10 cellular contexts compared by ENCODE assay signal in the genomic region with DNA sequence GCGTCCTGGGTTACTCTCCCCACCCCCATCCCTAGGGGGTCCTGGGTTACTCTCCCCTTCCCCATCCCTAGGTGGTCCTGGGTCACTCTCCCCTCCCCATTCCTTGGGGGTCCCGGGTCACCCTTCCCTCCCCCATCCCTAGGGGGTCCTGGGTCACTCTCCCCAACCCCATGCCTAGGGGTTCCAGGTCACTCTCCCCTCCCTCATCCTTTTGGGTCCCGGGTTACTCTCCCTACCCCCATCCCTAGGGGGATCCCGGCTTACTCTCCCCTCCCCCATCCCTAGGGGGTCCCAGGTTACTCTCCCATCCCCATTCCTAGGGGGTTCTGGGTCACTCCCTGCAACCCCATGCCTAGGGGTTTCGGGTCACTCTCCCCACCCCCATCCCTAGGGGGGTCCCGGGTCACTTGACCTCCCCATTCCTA. TPM values are rescaled to one million over a fixed set of nuclear protein-coding genes. Genes with fewer than 3 reads are reported as not detected.
A peak's percentile ranks its signal among the peaks of the same experiment; 100 is the strongest.
DNase-seq lines count a peak whose midpoint lies in the region; ATAC-seq, FAIRE-seq and TF ChIP-seq lines count a peak whose summit lies in the region.
"Had no signal": no experiment of that assay in that cellular context is flagged by ENCODE, and none has a peak within 500 bp of the region (broad histone marks: within the 10 kb centered on the region; RNA-seq: fewer than 3 reads in every experiment).

No MANE protein-coding gene starts in this region.

- H3K36me3 ChIP-seq in BLaER1 = peaks cover 27% of the 10 kb centered on the region
- peaks cover 0 to 15% of the 10 kb centered on the region in 2 experiments; a peak in 1 of 4 replicates for H3K36me3 ChIP-seq in HCT116 (ENCODE audit: control insufficient read depth in 1 of 2, insufficient read depth in 2 of 2, low read length in 2 of 2)
- H3K36me3 ChIP-seq in muscle layer of duodenum (ENCODE audit: control insufficient read depth in 1 of 2, insufficient read depth in 2 of 2, low read length in 2 of 2) = no peaks in the 10 kb centered on the region

- BruUV-seq in HCT116 (replicated peaks; lab: Mats Ljungman, UMichigan) = no TSS peak

- peak overlapping the region; percentile 83 for H3K4me2 ChIP-seq in BLaER1
- peak overlapping the region; percentile 72 for H3K4me2 ChIP-seq in HCT116 (ENCODE audit: low read length)

- H3K27me3 ChIP-seq in BLaER1 = no peaks in the 10 kb centered on the region
- no peaks in the 10 kb centered on the region for H3K27me3 ChIP-seq in HCT116 (ENCODE audit: insufficient read depth, low read length)
- H3K27me3 ChIP-seq in muscle layer of duodenum (ENCODE audit: low read depth, low read length) = no peaks in the 10 kb centered on the region

- DNase-seq in HCT116 (ENCODE audit: low read depth, low spot score) = no peak
- DNase-seq in astrocyte of the cerebellum (ENCODE audit: low read depth) = no peak
- no peak for DNase-seq in GM12891 (ENCODE audit: insufficient read length, low spot score)
- no peak for DNase-seq in HTR-8/SVneo (ENCODE audit: insufficient read length, low spot score)
- DNase-seq: HCEC 1CT had no signal

- no peak overlapping the region for H2AFZ ChIP-seq in HCT116 (ENCODE audit: low read depth, low read length, poor library complexity, severe bottlenecking)

- RAD21 ChIA-PET in HCT116 (lab: Charles Lee; ENCODE audit: low non-redundant PET in 1 of 2, low total read pairs in 2 of 2, uncharacterized antibody in 2 of 2, unreplicated experiment in 2 of 2) = no interaction called here

- H3K9ac ChIP-seq in BLaER1 (peak overlapping the region; percentile 90; the same call in 1 of the 2 replicates), HCT116 (ENCODE audit: low read length) (peak overlapping the region; percentile 93)

- H4K20me1 ChIP-seq in BLaER1 (no peaks in the 10 kb centered on the region; the same call in 1 of the 2 replicates), HCT116 (ENCODE audit: insufficient read depth) (no peaks in the 10 kb centered on the region)

- TF ChIP-seq RAD21 in HCT116 (IDR thresholded peaks at IDR 0.05; ENCODE audit: low read depth) = no peak

- POLR2A ChIA-PET in HCT116 (lab: Charles Lee) = no interaction called here

- H3K9me2 ChIP-seq in HCT116 (ENCODE audit: insufficient read depth) = no peaks in the 10 kb centered on the region

- H3K9me3 ChIP-seq in BLaER1 (peaks cover 39% of the 10 kb centered on the region), HCT116 (ENCODE audit: control insufficient read depth in 1 of 2, insufficient read depth in 1 of 2, low read depth in 1 of 2, low read length in 2 of 2) (no peaks in the 10 kb centered on the region; a peak in 1 of 4 replicates), muscle layer of duodenum (ENCODE audit: control insufficient read depth in 1 of 2, low read length in 2 of 2) (no peaks in the 10 kb centered on the region)

- intact Hi-C loops in HCT116 (cut with micrococcal nuclease) = loop anchor here (5.0 to 10.0 kb wide), 5 partner anchors 131 to 1176 kb away; no protein-coding TSS in a partner anchor

- no peak overlapping the region for H3K27ac ChIP-seq in BLaER1
- no peak overlapping the region; the same call in 1 of the 2 replicates for H3K27ac ChIP-seq in HCT116 (ENCODE audit: low read depth, low read length)
- no peak overlapping the region for H3K27ac ChIP-seq in muscle layer of duodenum (ENCODE audit: low read length)

- FAIRE-seq in GM12891 (lab: Jason Lieb, UNC) (no peak), HTR-8/SVneo (lab: Jason Lieb, UNC) (no peak)
- FAIRE-seq: K562 had no signal

- in situ Hi-C loops in astrocyte of the cerebellum (cut with HindIII; ENCODE audit: low sequenced_read_pairs) = no loop called here

- CTCF ChIA-PET in HCT116 (lab: Charles Lee) = no interaction called here

- no peak for ATAC-seq in HCT116
- ATAC-seq in HG03280 (IDR thresholded peaks at IDR 0.05; ENCODE audit: unreplicated experiment) = no peak
- no peak for ATAC-seq in HG02981 (IDR thresholded peaks at IDR 0.05; ENCODE audit: unreplicated experiment)
- ATAC-seq: K562 had no signal

- TF ChIP-seq POLR2A in HCT116 (IDR thresholded peaks at IDR 0.05; ENCODE audit: borderline replicate concordance, extremely low read depth, insufficient read depth, insufficient read length) (no peak), GM12891 (IDR thresholded peaks at IDR 0.05; ENCODE audit: low read depth, low read length) (no peak)

- peak overlapping the region; percentile 93 for H3K4me3 ChIP-seq in BLaER1
- peak overlapping the region; percentile 82 to 83 for H3K4me3 ChIP-seq in HCT116 (replicated peaks in 1 of 2; ENCODE audit: low read depth in 1 of 2, low read length in 2 of 2)
- peak overlapping the region; percentile 93 for H3K4me3 ChIP-seq in astrocyte of the cerebellum (ENCODE audit: low read depth, low read length)
- peak overlapping the region; percentile 81 to 97 for H3K4me3 ChIP-seq in muscle layer of duodenum (ENCODE audit: low read depth in 1 of 2, low read length in 2 of 2)

- H3K79me2 ChIP-seq in HCT116 (ENCODE audit: insufficient read depth, low read length) = peaks cover 59% of the 10 kb centered on the region

- no peak for TF ChIP-seq CTCF in HCT116 (IDR thresholded peaks at IDR 0.05 in 2 of 3, conservative IDR thresholded peaks at IDR 0.05 in 1 of 3; ENCODE audit: borderline replicate concordance in 1 of 3, insufficient read depth in 1 of 3, low read depth in 2 of 3, low read length in 2 of 3)
- no peak for TF ChIP-seq CTCF in astrocyte of the cerebellum (IDR thresholded peaks at IDR 0.05; ENCODE audit: low read depth, low read length, missing control alignments)

- H3K4me1 ChIP-seq in BLaER1 (peaks cover 43% of the 10 kb centered on the region), HCT116 (ENCODE audit: control insufficient read depth in 1 of 2, insufficient read depth in 2 of 2, low read length in 2 of 2) (peaks cover 0 to 8% of the 10 kb centered on the region in 2 experiments; a peak in 1 of 4 replicates), muscle layer of duodenum (ENCODE audit: control insufficient read depth in 1 of 2, insufficient read depth in 2 of 2, low read length in 2 of 2) (peaks cover 0 to 25% of the 10 kb centered on the region in 2 donors)

TF ChIP-seq in HCT116, 20 proteins besides CTCF, POLR2A, EP300 and RAD21 (continues in another document):
- TF ChIP-seq POLR2AphosphoS5 (IDR thresholded peaks at IDR 0.05; ENCODE audit: low read depth, low read length) (no peak), MAX (IDR thresholded peaks at IDR 0.05) (no peak), CBX3 (IDR thresholded peaks at IDR 0.05; ENCODE audit: low read depth) (no peak), SIN3A (IDR thresholded peaks at IDR 0.05; ENCODE audit: low read depth) (no peak), EGR1 (IDR thresholded peaks at IDR 0.05; ENCODE audit: low read depth) (no peak), FOSL1 (IDR thresholded peaks at IDR 0.05; ENCODE audit: low read depth) (no peak), CEBPB (IDR thresholded peaks at IDR 0.05; ENCODE audit: low read depth) (no peak), EZH2 (IDR thresholded peaks at IDR 0.05) (no peak), YY1 (IDR thresholded peaks at IDR 0.05; ENCODE audit: extremely low read depth, insufficient replicate concordance, low read depth, low read length) (no peak)

TF ChIP-seq in GM12891, 5 proteins besides CTCF, POLR2A, EP300 and RAD21:
- TF ChIP-seq POLR2AphosphoS5 (IDR thresholded peaks at IDR 0.05; ENCODE audit: low read depth, low read length) (no peak), PAX5 (IDR thresholded peaks at IDR 0.05; ENCODE audit: insufficient read depth, low read length, severe bottlenecking) (no peak), SPI1 (IDR thresholded peaks at IDR 0.05; ENCODE audit: low read depth, low read length) (no peak), POU2F2 (IDR thresholded peaks at IDR 0.05; ENCODE audit: low read depth, low read length) (no peak), TAF1 (IDR thresholded peaks at IDR 0.05; ENCODE audit: low read depth, low read length) (no peak)

RNA-seq across cellular contexts. Expression of gene ASMTL, which starts 1.4 kb away (rescaled TPM):
- total RNA-seq in HCT116 (2021; ENCODE audit: unreplicated experiment) = 59.6 TPM
- polyA plus RNA-seq in HCT116 (2012) = 50.5 and 59.2 TPM in 2 replicates
- polyA plus RNA-seq in GM12891 (2012; ENCODE audit: low read depth, missing spikeins) = 59.7 TPM

RNA-seq across cellular contexts. Expression of gene SLC25A6, which starts 59.4 kb away (rescaled TPM):
- total RNA-seq in HCT116 (2021; ENCODE audit: unreplicated experiment) = 398 TPM
- polyA plus RNA-seq in HCT116 (2012) = 534 and 685 TPM in 2 replicates
- 741 TPM for polyA plus RNA-seq in GM12891 (2012; ENCODE audit: low read depth, missing spikeins)
